Comparison of ENCODE assay signal across 14 cellular contexts in the genomic region with DNA sequence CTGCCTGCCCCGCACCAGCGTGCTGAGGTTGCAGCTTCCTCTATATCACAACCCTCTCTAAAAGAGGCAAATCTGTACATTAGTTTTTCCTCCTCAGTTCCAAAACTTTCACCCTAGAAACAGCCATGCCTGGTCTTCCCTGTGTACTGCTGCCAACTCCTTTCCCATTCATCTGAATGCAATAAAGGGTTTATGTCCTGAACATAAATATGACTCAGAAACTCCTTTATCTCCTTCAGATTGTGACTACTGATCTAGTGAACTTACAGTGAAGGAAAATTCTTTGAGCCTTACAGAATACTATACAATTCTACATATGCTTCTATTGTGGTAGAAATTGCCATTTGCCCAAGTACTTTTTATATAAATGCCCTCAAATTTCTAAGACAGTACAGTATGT.
DNase-seq lines count a peak whose midpoint lies in the region; ATAC-seq and TF ChIP-seq lines count a peak whose summit lies in the region.
"Had no signal": no experiment of that assay in that cellular context is flagged by ENCODE, and none has a peak within 500 bp of the region (broad histone marks: within the 10 kb centered on the region; RNA-seq: fewer than 3 reads in every experiment).

No MANE protein-coding gene starts in this region.

- 73 to 82% (median 81%) methylated on average over 2 of the region's 2 CpGs for WGBS in ovary, 3 donors

- DNase-seq in LHCN-M2 (ENCODE audit: low read depth) (peak; percentile 27), amniotic stem cell (lab: John Stamatoyannopoulos, UW) (peak; percentile 40), foreskin keratinocyte (peak in 1 of 2 donors; percentile 61), NCI-H1105 (lab: John Stamatoyannopoulos, UW) (no peak), ovary (no peak)
- DNase-seq: activated CD4-positive, CD25-positive, alpha-beta regulatory T cell; erythroblast; NCI-H1048; nucleus accumbens had no signal

- H3K9me3 ChIP-seq in ovary, result no peaks in the 10 kb centered on the region

- no peaks in the 10 kb centered on the region for H3K27me3 ChIP-seq in ACC112 (ENCODE audit: insufficient read depth, low read length)
- H3K27me3 ChIP-seq in foreskin keratinocyte, result no peaks in the 10 kb centered on the region
- no peaks in the 10 kb centered on the region for H3K27me3 ChIP-seq in ovary

- TF ChIP-seq CTCF in foreskin keratinocyte (conservative IDR thresholded peaks at IDR 0.05) (no peak), ovary (IDR thresholded peaks at IDR 0.05) (no peak)

- no peaks in the 10 kb centered on the region for H3K79me2 ChIP-seq in ACC112 (ENCODE audit: control insufficient read depth, insufficient read depth, low read length, unreplicated experiment)

- H3K4me3 ChIP-seq in ACC112 (ENCODE audit: low read depth, low read length) (peak overlapping the region; percentile 39; the same call in 1 of the 2 replicates), ovary (no peak overlapping the region)
- H3K4me3 ChIP-seq: skin epidermis had no signal

- no peaks in the 10 kb centered on the region for H3K36me3 ChIP-seq in ACC112 (ENCODE audit: insufficient read depth, low read length)
- no peaks in the 10 kb centered on the region for H3K36me3 ChIP-seq in ovary

- H2AFZ ChIP-seq in ACC112 (ENCODE audit: low read length, unreplicated experiment), result peak overlapping the region; percentile 19

- no peak for TF ChIP-seq POLR2A in ovary (IDR thresholded peaks at IDR 0.05)

- intact Hi-C loops in ovary (cut with DNase I), result no loop called here

- no peak for TF ChIP-seq EP300 in ovary (IDR thresholded peaks at IDR 0.05)

- H3K4me1 ChIP-seq in ACC112 (ENCODE audit: control insufficient read depth, insufficient read depth, low read length, unreplicated experiment) (peaks cover 23% of the 10 kb centered on the region), foreskin keratinocyte (peaks cover 7% of the 10 kb centered on the region), ovary (ENCODE audit: insufficient read depth) (peaks cover 2% of the 10 kb centered on the region)

- peak overlapping the region; percentile 11 for H3K27ac ChIP-seq in ACC112 (ENCODE audit: low read depth, low read length)
- no peak overlapping the region for H3K27ac ChIP-seq in foreskin keratinocyte
- H3K27ac ChIP-seq in ovary, result no peak overlapping the region
- H3K27ac ChIP-seq: skin epidermis had no signal

- peak; percentile 88 for ATAC-seq in foreskin keratinocyte
- ATAC-seq in GM19452 (IDR thresholded peaks at IDR 0.05; ENCODE audit: unreplicated experiment), result no peak
- ATAC-seq in GM18870 (IDR thresholded peaks at IDR 0.05; ENCODE audit: unreplicated experiment), result no peak
- ATAC-seq: activated naive CD4-positive, alpha-beta T cell treated with anti-CD3 and anti-CD28 coated beads, Interleukin-2, amount 50 U/mL, for 72 hours had no signal

Comparison
In these comparisons a context has a peak if more than half of its experiments do, and no peak if none do; other contexts are left out.
1. DNase-seq: peak in LHCN-M2 (single experiment) and amniotic stem cell (single experiment); none in NCI-H1105 (single experiment) and ovary (0 of 5).